ENCODE assay signal across 1 cellular context in genomic region chr1:44631647-44632510, GRCh38.
TF ChIP-seq lines count a peak whose summit lies in the region.

No MANE protein-coding gene starts in this region.

TF ChIP-seq in WTC11, 78 proteins besides CTCF, POLR2A, EP300 and RAD21 (continued from another document):
- TF ChIP-seq AR (CRISPR knock-in tag; IDR thresholded peaks at IDR 0.05) (peak; percentile 79; the same call in 1 of the 2 replicates), NR2C2 (CRISPR knock-in tag; IDR thresholded peaks at IDR 0.05) (peak; percentile 91), MAX (CRISPR knock-in tag; IDR thresholded peaks at IDR 0.05) (peak; percentile 78; the same call in 1 of the 2 replicates), NFE2L1 (CRISPR knock-in tag; IDR thresholded peaks at IDR 0.05) (no peak)
